1 cellular context compared by ENCODE assay signal in the genomic region with DNA sequence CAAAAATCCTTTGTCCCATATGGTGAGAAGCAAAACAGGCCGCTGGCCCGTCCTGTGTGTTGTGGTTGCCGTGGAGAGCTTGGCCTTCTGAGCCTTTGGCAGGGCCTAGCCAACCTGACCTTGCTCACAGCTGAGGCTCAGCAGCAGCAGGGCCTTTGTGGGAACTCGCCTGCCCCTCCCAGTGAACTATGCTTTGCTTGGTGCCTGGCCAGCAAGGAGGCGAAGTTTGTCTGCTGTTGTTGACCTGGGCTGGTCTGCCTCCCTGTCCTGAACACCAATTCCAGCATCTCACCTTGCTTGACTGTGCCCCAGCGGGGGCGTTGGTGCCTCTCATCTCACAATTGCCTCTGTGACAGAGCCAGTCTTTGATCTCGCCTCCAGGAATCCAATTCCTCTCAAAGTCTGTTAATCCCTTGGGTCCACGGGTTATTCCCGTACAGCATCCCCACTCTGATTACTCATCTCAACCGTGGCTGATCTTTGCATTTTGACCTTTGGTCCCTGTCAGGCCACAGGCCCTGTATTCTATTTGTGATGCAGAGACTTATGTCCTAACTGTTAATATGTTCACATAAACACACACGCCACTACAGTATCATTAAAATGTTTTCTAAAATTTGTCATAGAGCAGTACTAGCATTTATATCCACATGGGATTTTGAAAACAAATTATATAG.
TF ChIP-seq lines count a peak whose summit lies in the region.

No MANE protein-coding gene starts in this region.

TF ChIP-seq in liver, 16 proteins besides CTCF, POLR2A, EP300 and RAD21 (continued from another document):
- peak; percentile 96 to 97 for TF ChIP-seq HNF4A (conservative IDR thresholded peaks at IDR 0.05)
- no peak for TF ChIP-seq TAF1 (conservative IDR thresholded peaks at IDR 0.05)
- TF ChIP-seq GABPA (IDR thresholded peaks at IDR 0.05 in 1 of 2, conservative IDR thresholded peaks at IDR 0.05 in 1 of 2) = no peak
- peak; percentile 55 for TF ChIP-seq YY1 (IDR thresholded peaks at IDR 0.05)
